ENCODE assay signal across 1 cellular context in genomic region chr10:43038783-43039628, GRCh38.
TF ChIP-seq lines count a peak whose summit lies in the region.

No MANE protein-coding gene starts in this region.

TF ChIP-seq in A549, 52 proteins besides CTCF, POLR2A, EP300 and RAD21:
- TF ChIP-seq, protein P1, sequence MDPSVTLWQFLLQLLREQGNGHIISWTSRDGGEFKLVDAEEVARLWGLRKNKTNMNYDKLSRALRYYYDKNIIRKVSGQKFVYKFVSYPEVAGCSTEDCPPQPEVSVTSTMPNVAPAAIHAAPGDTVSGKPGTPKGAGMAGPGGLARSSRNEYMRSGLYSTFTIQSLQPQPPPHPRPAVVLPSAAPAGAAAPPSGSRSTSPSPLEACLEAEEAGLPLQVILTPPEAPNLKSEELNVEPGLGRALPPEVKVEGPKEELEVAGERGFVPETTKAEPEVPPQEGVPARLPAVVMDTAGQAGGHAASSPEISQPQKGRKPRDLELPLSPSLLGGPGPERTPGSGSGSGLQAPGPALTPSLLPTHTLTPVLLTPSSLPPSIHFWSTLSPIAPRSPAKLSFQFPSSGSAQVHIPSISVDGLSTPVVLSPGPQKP (IDR thresholded peaks at IDR 0.05; ENCODE audit: low read depth, low read length): no peak
- TF ChIP-seq HOXA7 (CRISPR knock-in tag; IDR thresholded peaks at IDR 0.05) (no peak), HOXB5 (CRISPR knock-in tag; IDR thresholded peaks at IDR 0.05) (no peak), CHD4 (IDR thresholded peaks at IDR 0.05; ENCODE audit: borderline replicate concordance) (no peak), BHLHE40 (IDR thresholded peaks at IDR 0.05; ENCODE audit: low read depth, low read length) (no peak), TP53 (CRISPR knock-in tag; IDR thresholded peaks at IDR 0.05) (no peak), POLR2AphosphoS2 (conservative IDR thresholded peaks at IDR 0.05; ENCODE audit: low read length) (no peak), JUNB (IDR thresholded peaks at IDR 0.05) (no peak), PBX3 (IDR thresholded peaks at IDR 0.05) (no peak), CHD2 (IDR thresholded peaks at IDR 0.05; ENCODE audit: low read length, partially characterized antibody) (no peak), ZSCAN20 (CRISPR knock-in tag; IDR thresholded peaks at IDR 0.05) (no peak), CEBPB (IDR thresholded peaks at IDR 0.05) (no peak), ZC3H11A (IDR thresholded peaks at IDR 0.05) (no peak), ESRRA (IDR thresholded peaks at IDR 0.05; ENCODE audit: borderline replicate concordance, low read length) (no peak), RFX5 (IDR thresholded peaks at IDR 0.05) (no peak), NR3C1 (IDR thresholded peaks at IDR 0.05) (no peak)
- TF ChIP-seq, protein P2, sequence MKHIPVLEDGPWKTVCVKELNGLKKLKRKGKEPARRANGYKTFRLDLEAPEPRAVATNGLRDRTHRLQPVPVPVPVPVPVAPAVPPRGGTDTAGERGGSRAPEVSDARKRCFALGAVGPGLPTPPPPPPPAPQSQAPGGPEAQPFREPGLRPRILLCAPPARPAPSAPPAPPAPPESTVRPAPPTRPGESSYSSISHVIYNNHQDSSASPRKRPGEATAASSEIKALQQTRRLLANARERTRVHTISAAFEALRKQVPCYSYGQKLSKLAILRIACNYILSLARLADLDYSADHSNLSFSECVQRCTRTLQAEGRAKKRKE (CRISPR knock-in tag; IDR thresholded peaks at IDR 0.05; ENCODE audit: low read depth): no peak
